ENCODE assay signal across 11 cellular contexts in genomic region chr7:48246073-48246472, GRCh38.
DNase-seq lines count a peak whose midpoint lies in the region; ATAC-seq, FAIRE-seq and TF ChIP-seq lines count a peak whose summit lies in the region.
"Had no signal": no experiment of that assay in that cellular context is flagged by ENCODE, and none has a peak within 500 bp of the region (broad histone marks: within the 10 kb centered on the region; RNA-seq: fewer than 3 reads in every experiment).

No MANE protein-coding gene starts in this region.

- no peak overlapping the region for H3K4me3 ChIP-seq in effector memory CD4-positive, alpha-beta T cell (ENCODE audit: insufficient read depth, low read depth, low read length, poor library complexity, severe bottlenecking)
- H3K4me3 ChIP-seq: esophagus muscularis mucosa, tibial artery had no signal

- peak overlapping the region; percentile 45 for H3K27ac Mint-ChIP-seq in mesothelial cell of epicardium
- H3K27ac Mint-ChIP-seq: activated naive CD8-positive, alpha-beta T cell had no signal

- peak; percentile 72 to 76 for DNase-seq in Kasumi-1 (lab: John Stamatoyannopoulos, UW)
- no peak for DNase-seq in mesothelial cell of epicardium (ENCODE audit: low spot score in 2 of 2, unreplicated experiment in 2 of 2)
- DNase-seq in effector memory CD4-positive, alpha-beta T cell: no peak
- no peak for DNase-seq in cortex of kidney (lab: John Stamatoyannopoulos, UW)
- no peak for DNase-seq in 8988T
- no peak for DNase-seq in HTR-8/SVneo (ENCODE audit: insufficient read length, low spot score)

- no peaks in the 10 kb centered on the region for H3K27me3 ChIP-seq in effector memory CD4-positive, alpha-beta T cell (replicated peaks; ENCODE audit: control insufficient read depth, insufficient read depth, low read length, poor library complexity, severe bottlenecking)
- H3K27me3 ChIP-seq: esophagus muscularis mucosa, tibial artery had no signal

- H3K4me1 ChIP-seq in effector memory CD4-positive, alpha-beta T cell (ENCODE audit: control insufficient read depth, insufficient read depth, low read length, poor library complexity, severe bottlenecking): no peaks in the 10 kb centered on the region
- H3K4me1 ChIP-seq: esophagus muscularis mucosa, tibial artery had no signal

- no peaks in the 10 kb centered on the region for H3K36me3 Mint-ChIP-seq in mesothelial cell of epicardium
- H3K36me3 Mint-ChIP-seq: activated naive CD8-positive, alpha-beta T cell had no signal

- no peak for TF ChIP-seq CTCF in mesothelial cell of epicardium (IDR thresholded peaks at IDR 0.05; ENCODE audit: unreplicated experiment)

- no peak overlapping the region for H3K4me3 Mint-ChIP-seq in mesothelial cell of epicardium
- H3K4me3 Mint-ChIP-seq: activated naive CD8-positive, alpha-beta T cell had no signal

- no peaks in the 10 kb centered on the region for H3K9me3 Mint-ChIP-seq in mesothelial cell of epicardium

- H3K27ac ChIP-seq in effector memory CD4-positive, alpha-beta T cell (ENCODE audit: insufficient read depth, low read length, poor library complexity, severe bottlenecking): no peak overlapping the region
- H3K27ac ChIP-seq: esophagus muscularis mucosa, tibial artery had no signal

- H3K4me1 Mint-ChIP-seq in mesothelial cell of epicardium: peaks cover 35% of the 10 kb centered on the region

- no peaks in the 10 kb centered on the region for H3K36me3 ChIP-seq in effector memory CD4-positive, alpha-beta T cell (ENCODE audit: control insufficient read depth, insufficient read depth, low read length)
- H3K36me3 ChIP-seq: esophagus muscularis mucosa, tibial artery had no signal

- no peak for FAIRE-seq in HTR-8/SVneo (lab: Jason Lieb, UNC)

- peaks cover 3% of the 10 kb centered on the region for H3K27me3 Mint-ChIP-seq in mesothelial cell of epicardium (ENCODE audit: low read depth)

- H3K9me3 ChIP-seq in effector memory CD4-positive, alpha-beta T cell (ENCODE audit: control insufficient read depth, low read length): no peaks in the 10 kb centered on the region
- H3K9me3 ChIP-seq: esophagus muscularis mucosa, tibial artery had no signal

- peak; percentile 77 for ATAC-seq in GM18873 (IDR thresholded peaks at IDR 0.05; ENCODE audit: low FRiP score, unreplicated experiment)
- ATAC-seq in HG02623 (IDR thresholded peaks at IDR 0.05; ENCODE audit: unreplicated experiment): peak; percentile 58

Comparison
In these comparisons a context has a peak if more than half of its experiments do, and no peak if none do; other contexts are left out.
1. DNase-seq: peak in Kasumi-1 (2 of 2); none in mesothelial cell of epicardium (0 of 2), effector memory CD4-positive, alpha-beta T cell (0 of 3), cortex of kidney (single experiment), 8988T (single experiment) and HTR-8/SVneo (single experiment).